ENCODE assay signal across 8 cellular contexts in genomic region chr16:88737298-88738166, GRCh38. TPM values are rescaled to one million over a fixed set of nuclear protein-coding genes. Genes with fewer than 3 reads are reported as not detected.
DNase-seq lines count a peak whose midpoint lies in the region; ATAC-seq and TF ChIP-seq lines count a peak whose summit lies in the region.

No MANE protein-coding gene starts in this region.

- H3K27ac Mint-ChIP-seq in activated T-helper 2 cell treated with anti-CD3 and anti-CD28 coated beads, Interferon-gamma antibody, Interleukin-2, Interleukin-4, amounts not matched to agents 10 μg/mL and 5 μg/mL and 100 μg/mL, durations not matched to agents 14 hours and 24 hours and 36 hours = no peak overlapping the region
- no peak overlapping the region for H3K27ac Mint-ChIP-seq in type B pancreatic cell

- intact Hi-C loops in activated T-helper 2 cell treated with anti-CD3 and anti-CD28 coated beads, Interferon-gamma antibody, Interleukin-2, Interleukin-4, amounts not matched to agents 10 μg/mL and 5 μg/mL and 100 μg/mL, durations not matched to agents 14 hours and 24 hours and 36 hours (cut with micrococcal nuclease) = loop anchor here (1.0 to 5.0 kb wide), 4 partner anchors 31 to 430 kb away; partner anchors contain the start of genes CTU2, PIEZO1, RNF166 and TRAPPC2L

- H3K9ac ChIP-seq in parathyroid adenoma = no peak overlapping the region

- H2AFZ ChIP-seq in parathyroid adenoma = peak overlapping the region; percentile 34

- no peaks in the 10 kb centered on the region for H3K79me2 ChIP-seq in parathyroid adenoma

- H3K4me2 ChIP-seq in parathyroid adenoma (ENCODE audit: low read length) = no peak overlapping the region

- peaks cover 17% of the 10 kb centered on the region for H3K36me3 Mint-ChIP-seq in activated T-helper 2 cell treated with anti-CD3 and anti-CD28 coated beads, Interferon-gamma antibody, Interleukin-2, Interleukin-4, amounts not matched to agents 10 μg/mL and 5 μg/mL and 100 μg/mL, durations not matched to agents 14 hours and 24 hours and 36 hours (ENCODE audit: low read depth)
- H3K36me3 Mint-ChIP-seq in type B pancreatic cell = no peaks in the 10 kb centered on the region

- H3K36me3 ChIP-seq in parathyroid adenoma (ENCODE audit: control insufficient read depth, insufficient read depth, low read length) = no peaks in the 10 kb centered on the region

- H3K4me3 Mint-ChIP-seq in activated T-helper 2 cell treated with anti-CD3 and anti-CD28 coated beads, Interferon-gamma antibody, Interleukin-2, Interleukin-4, amounts not matched to agents 10 μg/mL and 5 μg/mL and 100 μg/mL, durations not matched to agents 14 hours and 24 hours and 36 hours (ENCODE audit: low read depth) = no peak overlapping the region
- no peak overlapping the region for H3K4me3 Mint-ChIP-seq in type B pancreatic cell

- TF ChIP-seq CTCF in RWPE1 (conservative IDR thresholded peaks at IDR 0.05; ENCODE audit: low read depth) (peak; percentile 96), foreskin keratinocyte (conservative IDR thresholded peaks at IDR 0.05) (peak; percentile 99), parathyroid adenoma (IDR thresholded peaks at IDR 0.05) (peak; percentile 99), type B pancreatic cell (conservative IDR thresholded peaks at IDR 0.05) (peak; percentile 99)

- CTCF ChIA-PET in RWPE1 (lab: Yijun Ruan, JAX) = interaction anchor here (0.5 to 6.4 kb wide), 30 partner anchors 8 to 89 kb away, joined by 3 to 55 read pairs (median 5); partner anchors contain the start of genes CDT1, CTU2, PIEZO1 and RNF166

- no peaks in the 10 kb centered on the region for H3K4me1 ChIP-seq in foreskin keratinocyte
- H3K4me1 ChIP-seq in parathyroid adenoma = peaks cover 20% of the 10 kb centered on the region

- H3K27ac ChIP-seq in RWPE1 (peak overlapping the region; percentile 57), foreskin keratinocyte (no peak overlapping the region), parathyroid adenoma (peak overlapping the region; percentile 76)

- no peaks in the 10 kb centered on the region for H3K4me1 Mint-ChIP-seq in activated T-helper 2 cell treated with anti-CD3 and anti-CD28 coated beads, Interferon-gamma antibody, Interleukin-2, Interleukin-4, amounts not matched to agents 10 μg/mL and 5 μg/mL and 100 μg/mL, durations not matched to agents 14 hours and 24 hours and 36 hours (ENCODE audit: low read depth)
- no peaks in the 10 kb centered on the region for H3K4me1 Mint-ChIP-seq in type B pancreatic cell (ENCODE audit: unreplicated experiment)

- no peaks in the 10 kb centered on the region for H3K27me3 Mint-ChIP-seq in activated T-helper 2 cell treated with anti-CD3 and anti-CD28 coated beads, Interferon-gamma antibody, Interleukin-2, Interleukin-4, amounts not matched to agents 10 μg/mL and 5 μg/mL and 100 μg/mL, durations not matched to agents 14 hours and 24 hours and 36 hours (ENCODE audit: low read depth)
- no peaks in the 10 kb centered on the region for H3K27me3 Mint-ChIP-seq in type B pancreatic cell

- no peaks in the 10 kb centered on the region for H3K27me3 ChIP-seq in foreskin keratinocyte
- H3K27me3 ChIP-seq in parathyroid adenoma (ENCODE audit: control insufficient read depth, insufficient read depth, low read length) = no peaks in the 10 kb centered on the region

- POLR2A ChIA-PET in RWPE1 (lab: Yijun Ruan, JAX; ENCODE audit: low non-redundant PET) = interaction anchor here (0.6 to 0.8 kb wide), 2 partner anchors 17 to 35 kb away, joined by 4 to 6 read pairs; no protein-coding TSS in a partner anchor

- no peak overlapping the region for H3K4me3 ChIP-seq in parathyroid adenoma (ENCODE audit: low read depth, low read length)

- peak; percentile 62 for ATAC-seq in HG02798 (IDR thresholded peaks at IDR 0.05; ENCODE audit: poor library complexity, unreplicated experiment)
- ATAC-seq in foreskin keratinocyte = peak; percentile 80
- ATAC-seq in HG02884 (IDR thresholded peaks at IDR 0.05; ENCODE audit: unreplicated experiment) = no peak

- H3K9me3 Mint-ChIP-seq in activated T-helper 2 cell treated with anti-CD3 and anti-CD28 coated beads, Interferon-gamma antibody, Interleukin-2, Interleukin-4, amounts not matched to agents 10 μg/mL and 5 μg/mL and 100 μg/mL, durations not matched to agents 14 hours and 24 hours and 36 hours = no peaks in the 10 kb centered on the region
- no peaks in the 10 kb centered on the region for H3K9me3 Mint-ChIP-seq in type B pancreatic cell

- DNase-seq in GDM1 (lab: John Stamatoyannopoulos, UW) (peak; percentile 28), RWPE1 (ENCODE audit: low spot score) (peak; percentile 75), foreskin keratinocyte (peak; percentile 26 to 36), type B pancreatic cell (ENCODE audit: extremely low spot score, unreplicated experiment) (no peak)
- peak; percentile 54 for DNase-seq in activated T-helper 2 cell treated with anti-CD3 and anti-CD28 coated beads, Interferon-gamma antibody, Interleukin-2, Interleukin-4, amounts not matched to agents 10 μg/mL and 5 μg/mL and 100 μg/mL, durations not matched to agents 14 hours and 24 hours and 36 hours (ENCODE audit: low spot score)

- no peaks in the 10 kb centered on the region for H3K9me3 ChIP-seq in parathyroid adenoma (ENCODE audit: control insufficient read depth, low read length)

RNA-seq across cellular contexts. Expression of gene CTU2, which starts 31.2 kb away (rescaled TPM):
- total RNA-seq in activated T-helper 2 cell treated with anti-CD3 and anti-CD28 coated beads, Interferon-gamma antibody, Interleukin-2, Interleukin-4, amounts not matched to agents 10 μg/mL and 5 μg/mL and 100 μg/mL, durations not matched to agents 14 hours and 24 hours and 36 hours = 43.8 and 43.9 TPM in 2 replicates
- total RNA-seq in foreskin keratinocyte (16.6 and 26.3 TPM in 2 replicates), type B pancreatic cell (ENCODE audit: low replicate concordance) (25.1 and 27.1 TPM in 2 replicates)
- 23.3 and 26.3 TPM in 2 replicates for polyA plus RNA-seq in foreskin keratinocyte

RNA-seq across cellular contexts. Expression of gene RNF166, which starts 31.3 kb away (rescaled TPM):
- total RNA-seq in activated T-helper 2 cell treated with anti-CD3 and anti-CD28 coated beads, Interferon-gamma antibody, Interleukin-2, Interleukin-4, amounts not matched to agents 10 μg/mL and 5 μg/mL and 100 μg/mL, durations not matched to agents 14 hours and 24 hours and 36 hours = 39.9 and 52.1 TPM in 2 replicates
- total RNA-seq in foreskin keratinocyte (7.6 and 7.8 TPM in 2 replicates), type B pancreatic cell (ENCODE audit: low replicate concordance) (11.9 and 20.1 TPM in 2 replicates)
- 7.8 and 8.1 TPM in 2 replicates for polyA plus RNA-seq in foreskin keratinocyte

RNA-seq across cellular contexts. Expression of gene PIEZO1, which starts 47.5 kb away (rescaled TPM):
- total RNA-seq in activated T-helper 2 cell treated with anti-CD3 and anti-CD28 coated beads, Interferon-gamma antibody, Interleukin-2, Interleukin-4, amounts not matched to agents 10 μg/mL and 5 μg/mL and 100 μg/mL, durations not matched to agents 14 hours and 24 hours and 36 hours = 240 and 255 TPM in 2 replicates
- 184 and 213 TPM in 2 replicates for total RNA-seq in foreskin keratinocyte
- 190 and 238 TPM in 2 replicates for polyA plus RNA-seq in foreskin keratinocyte
- total RNA-seq in type B pancreatic cell (ENCODE audit: low replicate concordance) = 33.3 and 94.7 TPM in 2 replicates

RNA-seq across cellular contexts. Expression of gene SNAI3, which starts 51.2 kb away (rescaled TPM):
- 2.0 and 2.3 TPM in 2 replicates for total RNA-seq in activated T-helper 2 cell treated with anti-CD3 and anti-CD28 coated beads, Interferon-gamma antibody, Interleukin-2, Interleukin-4, amounts not matched to agents 10 μg/mL and 5 μg/mL and 100 μg/mL, durations not matched to agents 14 hours and 24 hours and 36 hours
- total RNA-seq in foreskin keratinocyte = not detected in 2 replicates
- polyA plus RNA-seq in foreskin keratinocyte = 0.06 and 0.09 TPM in 2 replicates
- total RNA-seq in type B pancreatic cell (ENCODE audit: low replicate concordance) = 0.68 and 0.79 TPM in 2 replicates
